In the genomic region with DNA sequence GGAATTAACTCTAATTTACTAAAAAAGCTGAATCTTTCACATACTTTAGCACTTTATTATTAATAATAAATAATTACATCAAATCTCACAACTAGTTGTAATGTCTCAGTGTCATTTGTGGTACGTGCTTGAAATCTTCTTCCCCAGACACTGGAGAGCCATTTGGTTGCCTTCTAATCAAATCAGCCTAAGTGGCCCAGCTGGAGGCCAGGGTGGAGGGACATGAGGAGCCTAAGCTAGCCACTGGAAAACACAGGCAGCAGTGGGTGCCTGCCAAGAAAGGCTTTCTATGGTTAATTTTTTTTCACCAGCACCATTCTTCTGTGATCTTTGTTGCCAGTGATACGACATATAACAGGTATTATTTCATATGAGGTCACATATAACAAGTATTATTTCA, we compare ENCODE assay signal across 24 cellular contexts.
DNase-seq lines count a peak whose midpoint lies in the region; ATAC-seq and TF ChIP-seq lines count a peak whose summit lies in the region.
"Had no signal": no experiment of that assay in that cellular context is flagged by ENCODE, and none has a peak within 500 bp of the region (broad histone marks: within the 10 kb centered on the region; RNA-seq: fewer than 3 reads in every experiment).

No MANE protein-coding gene starts in this region.

- peaks cover 69% of the 10 kb centered on the region for H3K36me3 Mint-ChIP-seq in activated T-cell treated with anti-CD3 and anti-CD28 coated beads, Interleukin-2, amount 50 U/mL, for 24 hours (ENCODE audit: low read depth)
- peaks cover 26% of the 10 kb centered on the region for H3K36me3 Mint-ChIP-seq in activated T-cell treated with anti-CD3 and anti-CD28 coated beads, Interleukin-2, amount 50 U/mL, for 4 hours (ENCODE audit: insufficient read depth)

- WGBS in mesendoderm (ENCODE audit: extremely low coverage, insufficient coverage, low lambda C conversion rate): no CpG with 5 or more reads among the region's 2 CpGs

- H2AK5ac ChIP-seq in mesendoderm (ENCODE audit: low read length): no peak overlapping the region

- no peaks in the 10 kb centered on the region for H3K9me3 Mint-ChIP-seq in activated T-cell treated with anti-CD3 and anti-CD28 coated beads, Interleukin-2, amount 50 U/mL, for 24 hours
- no peaks in the 10 kb centered on the region for H3K9me3 Mint-ChIP-seq in activated T-cell treated with anti-CD3 and anti-CD28 coated beads, Interleukin-2, amount 50 U/mL, for 4 hours
- H3K9me3 Mint-ChIP-seq: CD8-positive, alpha-beta memory T cell; T-cell had no signal

- no peak overlapping the region for H4K5ac ChIP-seq in mesendoderm (ENCODE audit: low read length)

- H3K4me3 ChIP-seq in mesendoderm (ENCODE audit: low read length): no peak overlapping the region
- H3K4me3 ChIP-seq: A549, MG63 had no signal

- no peaks in the 10 kb centered on the region for H3K27me3 ChIP-seq in mesendoderm (ENCODE audit: insufficient read depth, low read length, poor library complexity)
- H3K27me3 ChIP-seq: MG63 had no signal

- H3K36me3 ChIP-seq in mesendoderm (ENCODE audit: control insufficient read depth, insufficient read depth, low read length): no peaks in the 10 kb centered on the region

- no peak overlapping the region for H3K18ac ChIP-seq in mesendoderm (ENCODE audit: low read length)

- no peak for DNase-seq in activated T-cell treated with anti-CD3 and anti-CD28 coated beads, Interleukin-2, amount 50 U/mL, for 24 hours
- no peak for DNase-seq in activated T-cell treated with anti-CD3 and anti-CD28 coated beads, Interleukin-2, amount 50 U/mL, for 4 hours
- peak; percentile 28 for DNase-seq in NCI-H1092 treated with DMSO at 0.1 percent for 48 hours (lab: John Stamatoyannopoulos, UW)
- peak; percentile 65 for DNase-seq in mesendoderm
- DNase-seq in amygdala (lab: John Stamatoyannopoulos, UW): no peak
- DNase-seq in GM19238 (ENCODE audit: insufficient read length, low spot score): no peak
- DNase-seq: Calu3; CD8-positive, alpha-beta memory T cell; DMS79 treated with DMSO at 0.1 percent for 48 hours; GF-D8; IMR-90; KG1; MG63; NCI-H1436; NCI-H187; NCI-H446; NCI-H526; PC-3; T-cell had no signal

- H3K27me3 Mint-ChIP-seq in activated T-cell treated with anti-CD3 and anti-CD28 coated beads, Interleukin-2, amount 50 U/mL, for 24 hours: no peaks in the 10 kb centered on the region
- no peaks in the 10 kb centered on the region for H3K27me3 Mint-ChIP-seq in activated T-cell treated with anti-CD3 and anti-CD28 coated beads, Interleukin-2, amount 50 U/mL, for 4 hours (ENCODE audit: low read depth)
- H3K27me3 Mint-ChIP-seq: B cell; CD8-positive, alpha-beta memory T cell; T-cell had no signal

- no peak overlapping the region for H4K8ac ChIP-seq in mesendoderm (ENCODE audit: low read depth, low read length)

- no peak overlapping the region for H3K4me3 Mint-ChIP-seq in activated T-cell treated with anti-CD3 and anti-CD28 coated beads, Interleukin-2, amount 50 U/mL, for 24 hours
- H3K4me3 Mint-ChIP-seq in activated T-cell treated with anti-CD3 and anti-CD28 coated beads, Interleukin-2, amount 50 U/mL, for 4 hours: no peak overlapping the region
- H3K4me3 Mint-ChIP-seq: B cell; CD14-positive monocyte; CD8-positive, alpha-beta memory T cell; T-cell had no signal

- ATAC-seq in activated T-cell treated with anti-CD3 and anti-CD28 coated beads, Interleukin-2, amount 50 U/mL, for 4 hours: no peak
- no peak for ATAC-seq in SK-N-SH treated with all-trans-retinoic acid at 6 μM for 48 hours
- ATAC-seq: A549, HCT116, PC-3, T-cell had no signal

- H2BK5ac ChIP-seq in mesendoderm (ENCODE audit: low read length): no peak overlapping the region

- no peak overlapping the region for H3K23ac ChIP-seq in mesendoderm (ENCODE audit: low read length)

- H3K4ac ChIP-seq in mesendoderm (ENCODE audit: low read depth, low read length): no peak overlapping the region

- H3K79me1 ChIP-seq in mesendoderm (ENCODE audit: low read length): no peaks in the 10 kb centered on the region

- no peak overlapping the region for H2BK120ac ChIP-seq in mesendoderm (ENCODE audit: low read depth, low read length)

- H3K56ac ChIP-seq in mesendoderm (ENCODE audit: low read length): no peak overlapping the region

- no peak overlapping the region for H2BK15ac ChIP-seq in mesendoderm (replicated peaks; ENCODE audit: low read depth)

- H3K79me2 ChIP-seq in mesendoderm (ENCODE audit: control insufficient read depth, insufficient read depth, low read length): no peaks in the 10 kb centered on the region

- peaks cover 3% of the 10 kb centered on the region for H3K4me1 ChIP-seq in mesendoderm (ENCODE audit: control insufficient read depth, low read depth, low read length)
- H3K4me1 ChIP-seq: A549 had no signal

- no peak overlapping the region for H3K27ac ChIP-seq in mesendoderm (ENCODE audit: low read depth, low read length)
- H3K27ac ChIP-seq: A549 had no signal

- H3K4me1 Mint-ChIP-seq in activated T-cell treated with anti-CD3 and anti-CD28 coated beads, Interleukin-2, amount 50 U/mL, for 24 hours (ENCODE audit: low read depth): peaks cover 36% of the 10 kb centered on the region
- peaks cover 18% of the 10 kb centered on the region for H3K4me1 Mint-ChIP-seq in activated T-cell treated with anti-CD3 and anti-CD28 coated beads, Interleukin-2, amount 50 U/mL, for 4 hours (ENCODE audit: low read depth)
- H3K4me1 Mint-ChIP-seq: B cell had no signal

- no peak overlapping the region for H3K9ac ChIP-seq in mesendoderm (ENCODE audit: low read length)

- peak overlapping the region; percentile 85 for H3K27ac Mint-ChIP-seq in activated T-cell treated with anti-CD3 and anti-CD28 coated beads, Interleukin-2, amount 50 U/mL, for 24 hours
- H3K27ac Mint-ChIP-seq: B cell; CD14-positive monocyte; CD8-positive, alpha-beta memory T cell; T-cell had no signal

- no peak overlapping the region for H3K4me2 ChIP-seq in mesendoderm (ENCODE audit: low read length)
- H3K4me2 ChIP-seq: A549 had no signal

TF ChIP-seq in SK-N-SH treated with all-trans-retinoic acid at 6 μM for 48 hours, 23 proteins besides CTCF, POLR2A, EP300 and RAD21:
- TF ChIP-seq, protein P1, sequence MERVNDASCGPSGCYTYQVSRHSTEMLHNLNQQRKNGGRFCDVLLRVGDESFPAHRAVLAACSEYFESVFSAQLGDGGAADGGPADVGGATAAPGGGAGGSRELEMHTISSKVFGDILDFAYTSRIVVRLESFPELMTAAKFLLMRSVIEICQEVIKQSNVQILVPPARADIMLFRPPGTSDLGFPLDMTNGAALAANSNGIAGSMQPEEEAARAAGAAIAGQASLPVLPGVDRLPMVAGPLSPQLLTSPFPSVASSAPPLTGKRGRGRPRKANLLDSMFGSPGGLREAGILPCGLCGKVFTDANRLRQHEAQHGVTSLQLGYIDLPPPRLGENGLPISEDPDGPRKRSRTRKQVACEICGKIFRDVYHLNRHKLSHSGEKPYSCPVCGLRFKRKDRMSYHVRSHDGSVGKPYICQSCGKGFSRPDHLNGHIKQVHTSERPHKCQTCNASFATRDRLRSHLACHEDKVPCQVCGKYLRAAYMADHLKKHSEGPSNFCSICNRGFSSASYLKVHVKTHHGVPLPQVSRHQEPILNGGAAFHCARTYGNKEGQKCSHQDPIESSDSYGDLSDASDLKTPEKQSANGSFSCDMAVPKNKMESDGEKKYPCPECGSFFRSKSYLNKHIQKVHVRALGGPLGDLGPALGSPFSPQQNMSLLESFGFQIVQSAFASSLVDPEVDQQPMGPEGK (CRISPR knock-in tag; IDR thresholded peaks at IDR 0.05; ENCODE audit: borderline replicate concordance): no peak
- TF ChIP-seq ZNF8 (CRISPR knock-in tag; IDR thresholded peaks at IDR 0.05): 0 out of 2 replicates have a peak, but pooled peaks have one; percentile 15
- no peak for TF ChIP-seq ZNF70 (CRISPR knock-in tag; IDR thresholded peaks at IDR 0.05)
- no peak for TF ChIP-seq ARNTL (CRISPR knock-in tag; IDR thresholded peaks at IDR 0.05; ENCODE audit: borderline replicate concordance, low read depth)
- no peak for TF ChIP-seq ZNF565 (CRISPR knock-in tag; conservative IDR thresholded peaks at IDR 0.05; ENCODE audit: low read depth)

Comparison
In these comparisons a context has a peak if more than half of its experiments do, and no peak if none do; other contexts are left out.
1. DNase-seq: peak in NCI-H1092 treated with DMSO at 0.1 percent for 48 hours (single experiment) and mesendoderm (single experiment); none in activated T-cell treated with anti-CD3 and anti-CD28 coated beads, Interleukin-2, amount 50 U/mL, for 24 hours (single experiment), activated T-cell treated with anti-CD3 and anti-CD28 coated beads, Interleukin-2, amount 50 U/mL, for 4 hours (single experiment), amygdala (0 of 56) and GM19238 (single experiment).